ENCODE assay signal across 9 cellular contexts in the genomic region with DNA sequence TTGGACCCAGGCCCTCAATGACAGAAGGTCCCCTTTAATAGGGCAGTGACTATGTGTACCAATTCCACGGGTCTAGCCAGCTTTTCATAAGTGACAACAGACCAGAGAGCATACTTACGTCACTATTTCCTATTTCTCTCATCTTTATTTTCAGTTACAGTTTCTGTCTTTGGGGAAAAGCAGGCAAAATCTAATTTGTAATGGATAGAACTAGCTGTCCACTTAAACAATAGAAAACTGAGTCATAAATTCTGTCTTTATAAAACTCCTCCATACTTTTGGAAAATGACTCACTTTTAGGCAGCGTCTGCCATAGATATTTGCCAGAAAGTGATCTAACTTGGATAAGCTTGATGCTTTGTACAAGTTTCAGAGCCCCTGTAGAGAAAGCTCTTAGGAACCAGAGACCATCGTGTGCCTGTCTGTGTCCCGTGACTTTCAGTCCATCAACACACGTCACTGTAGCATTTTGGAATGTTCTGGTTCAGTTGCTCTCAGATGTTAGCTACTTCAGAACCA.
DNase-seq lines count a peak whose midpoint lies in the region; ATAC-seq lines count a peak whose summit lies in the region.
"Had no signal": no experiment of that assay in that cellular context is flagged by ENCODE, and none has a peak within 500 bp of the region (broad histone marks: within the 10 kb centered on the region; RNA-seq: fewer than 3 reads in every experiment).

No MANE protein-coding gene starts in this region.

- H3K9ac ChIP-seq in rectal smooth muscle tissue (ENCODE audit: low read length), result no peak overlapping the region

- peak overlapping the region; percentile 61 for H3K27ac ChIP-seq in rectal smooth muscle tissue (ENCODE audit: low read depth, low read length)

- H3K27ac Mint-ChIP-seq in activated naive CD4-positive, alpha-beta T cell treated with anti-CD3 and anti-CD28 coated beads, Interleukin-2, amount 10 ng/mL, durations not matched to agents 7 days and 5 days, result peak overlapping the region; percentile 46
- H3K27ac Mint-ChIP-seq: memory B cell had no signal

- H3K27me3 ChIP-seq in rectal smooth muscle tissue (ENCODE audit: control insufficient read depth, insufficient read depth, low read length), result no peaks in the 10 kb centered on the region

- H3K36me3 ChIP-seq in rectal smooth muscle tissue (ENCODE audit: control insufficient read depth, insufficient read depth, low read length), result no peaks in the 10 kb centered on the region

- H3K9me3 Mint-ChIP-seq in activated naive CD4-positive, alpha-beta T cell treated with anti-CD3 and anti-CD28 coated beads, Interleukin-2, amount 10 ng/mL, durations not matched to agents 7 days and 5 days, result peaks cover 3% of the 10 kb centered on the region
- H3K9me3 Mint-ChIP-seq: memory B cell had no signal

- H3K4me1 Mint-ChIP-seq in activated naive CD4-positive, alpha-beta T cell treated with anti-CD3 and anti-CD28 coated beads, Interleukin-2, amount 10 ng/mL, durations not matched to agents 7 days and 5 days, result peaks cover 34% of the 10 kb centered on the region
- H3K4me1 Mint-ChIP-seq: memory B cell had no signal

- no peak overlapping the region for H3K4me3 Mint-ChIP-seq in activated naive CD4-positive, alpha-beta T cell treated with anti-CD3 and anti-CD28 coated beads, Interleukin-2, amount 10 ng/mL, durations not matched to agents 7 days and 5 days
- H3K4me3 Mint-ChIP-seq: memory B cell had no signal

- no peak for DNase-seq in activated naive CD4-positive, alpha-beta T cell treated with anti-CD3 and anti-CD28 coated beads, Interleukin-2, amount 10 ng/mL, durations not matched to agents 7 days and 5 days
- no peak for DNase-seq in activated naive CD4-positive, alpha-beta T cell (lab: John Stamatoyannopoulos, UW)
- peak; percentile 78 for DNase-seq in astrocyte of the hippocampus (ENCODE audit: low read depth, low spot score)
- no peak for DNase-seq in NCI-H146 treated with DMSO at 0.1 percent for 48 hours (lab: John Stamatoyannopoulos, UW; ENCODE audit: unreplicated experiment)
- DNase-seq in NCI-H1930 (lab: John Stamatoyannopoulos, UW), result no peak
- no peak for DNase-seq in islet precursor cell

- no peaks in the 10 kb centered on the region for H3K4me1 ChIP-seq in rectal smooth muscle tissue (ENCODE audit: control insufficient read depth, insufficient read depth, low read length)

- no peaks in the 10 kb centered on the region for H3K27me3 Mint-ChIP-seq in activated naive CD4-positive, alpha-beta T cell treated with anti-CD3 and anti-CD28 coated beads, Interleukin-2, amount 10 ng/mL, durations not matched to agents 7 days and 5 days
- H3K27me3 Mint-ChIP-seq: memory B cell had no signal

- peaks cover 17% of the 10 kb centered on the region for H3K36me3 Mint-ChIP-seq in activated naive CD4-positive, alpha-beta T cell treated with anti-CD3 and anti-CD28 coated beads, Interleukin-2, amount 10 ng/mL, durations not matched to agents 7 days and 5 days
- H3K36me3 Mint-ChIP-seq: memory B cell had no signal

- peak; percentile 78 for ATAC-seq in HG03064 (IDR thresholded peaks at IDR 0.05; ENCODE audit: low read depth, unreplicated experiment)

- CTCF ChIA-PET in activated naive CD4-positive, alpha-beta T cell treated with anti-CD3 and anti-CD28 coated beads, Interleukin-2, amount 10 ng/mL, durations not matched to agents 7 days and 5 days (lab: Charles Lee), result interaction anchor here (1.2 to 1.8 kb wide), 4 partner anchors 22 to 118 kb away, joined by 4 to 6 read pairs (median 4); no protein-coding TSS in a partner anchor

- H3K4me3 ChIP-seq in rectal smooth muscle tissue (ENCODE audit: low read length), result no peak overlapping the region
